Comparison of ENCODE assay signal across 28 cellular contexts in genomic region chrX:49999048-49999447, GRCh38.
DNase-seq lines count a peak whose midpoint lies in the region; ATAC-seq and TF ChIP-seq lines count a peak whose summit lies in the region.
"Had no signal": no experiment of that assay in that cellular context is flagged by ENCODE, and none has a peak within 500 bp of the region (broad histone marks: within the 10 kb centered on the region; RNA-seq: fewer than 3 reads in every experiment).

No MANE protein-coding gene starts in this region.

- intact Hi-C loops in posterior vena cava (cut with DNase I), result no loop called here

- in situ Hi-C loops in GM13976 (cut with MboI; ENCODE audit: low sequenced_read_pairs, unreplicated experiment), result no loop called here

- no peak overlapping the region for H2AFZ ChIP-seq in GM23338
- no peak overlapping the region for H2AFZ ChIP-seq in trophoblast cell (ENCODE audit: insufficient read depth, low read length, poor library complexity)
- H2AFZ ChIP-seq: neural progenitor cell, parathyroid adenoma, PC-9 had no signal

- no peaks in the 10 kb centered on the region for H4K20me1 ChIP-seq in GM23338 (replicated peaks; ENCODE audit: insufficient read depth)

- no peak overlapping the region for H3K9ac ChIP-seq in trophoblast cell (ENCODE audit: low read length)
- H3K9ac ChIP-seq: neural progenitor cell, parathyroid adenoma, SK-N-SH had no signal

- no peaks in the 10 kb centered on the region for H3K9me2 ChIP-seq in GM23338 (ENCODE audit: insufficient read depth)
- H3K9me2 ChIP-seq: SK-N-SH had no signal

- H3K4me1 Mint-ChIP-seq in activated T-cell treated with anti-CD3 and anti-CD28 coated beads, Interleukin-2, amount 50 U/mL, for 24 hours (ENCODE audit: low read depth), result no peaks in the 10 kb centered on the region
- H3K4me1 Mint-ChIP-seq in GM23338, result peaks cover 4% of the 10 kb centered on the region; the same call in 2 of the 3 replicates
- H3K4me1 Mint-ChIP-seq: CD4-positive, alpha-beta memory T cell; neural progenitor cell had no signal

- H3K27me3 ChIP-seq in GM23338 (ENCODE audit: insufficient read depth), result no peaks in the 10 kb centered on the region
- no peaks in the 10 kb centered on the region for H3K27me3 ChIP-seq in trophoblast cell (ENCODE audit: insufficient read depth, low read length)
- H3K27me3 ChIP-seq: neural progenitor cell, transverse colon had no signal

- TF ChIP-seq CTCF in GM23338 (conservative IDR thresholded peaks at IDR 0.05; ENCODE audit: low read depth in 2 of 2) (no peak), epithelial cell of esophagus (IDR thresholded peaks at IDR 0.05; ENCODE audit: insufficient read depth, low read depth, low read length, missing control alignments) (no peak), GM13976 (IDR thresholded peaks at IDR 0.05; ENCODE audit: borderline replicate concordance, control extremely low read depth, extremely low read depth, insufficient read depth, missing control alignments) (no peak)

- H3K4me2 ChIP-seq in GM23338 (no peak overlapping the region), trophoblast cell (ENCODE audit: low read length) (no peak overlapping the region)
- H3K4me2 ChIP-seq: neural progenitor cell, PC-9, SK-N-SH had no signal

- no peak overlapping the region for H2BK5ac ChIP-seq in trophoblast cell (ENCODE audit: low read depth, low read length, poor library complexity)

- no peaks in the 10 kb centered on the region for H3K36me3 ChIP-seq in GM23338 (ENCODE audit: insufficient read depth)
- H3K36me3 ChIP-seq in trophoblast cell (ENCODE audit: control insufficient read depth in 1 of 2, insufficient read depth in 2 of 2, low read length in 2 of 2), result peaks cover 0 to 3% of the 10 kb centered on the region in 2 experiments
- H3K36me3 ChIP-seq: adrenal gland, neural progenitor cell, transverse colon had no signal

- peak overlapping the region; percentile 6 for H3K18ac ChIP-seq in trophoblast cell (ENCODE audit: low read length)

- H3K27ac ChIP-seq in GM23338 (ENCODE audit: low read depth) (no peak overlapping the region), trophoblast cell (ENCODE audit: low read depth, low read length) (no peak overlapping the region)
- H3K27ac ChIP-seq: adrenal gland, neural progenitor cell, parathyroid adenoma, PC-9, transverse colon had no signal

- H3K4me3 Mint-ChIP-seq in activated T-cell treated with anti-CD3 and anti-CD28 coated beads, Interleukin-2, amount 50 U/mL, for 24 hours, result no peak overlapping the region
- no peak overlapping the region for H3K4me3 Mint-ChIP-seq in GM23338
- H3K4me3 Mint-ChIP-seq: activated CD8-positive, alpha-beta memory T cell treated with anti-CD3 and anti-CD28 coated beads, Interleukin-2, amount 10 ng/mL, durations not matched to agents 7 days and 5 days; activated naive CD4-positive, alpha-beta T cell treated with anti-CD3 and anti-CD28 coated beads, Interleukin-2, amount 10 ng/mL, durations not matched to agents 7 days and 5 days; B cell; CD4-positive, alpha-beta memory T cell; neural progenitor cell; T-helper 1 cell treated with Interleukin-12 subunit alpha and Interleukin-12 subunit beta and Interleukin-4 antibody, amounts not matched to agents 30 μg/mL and 1 μg/mL, for 36 hours had no signal

- DNase-seq in activated T-cell treated with anti-CD3 and anti-CD28 coated beads for 48 hours (ENCODE audit: low read depth) (peak; percentile 0), GM23338 (ENCODE audit: low spot score) (no peak), epithelial cell of esophagus (ENCODE audit: low read depth) (peak; percentile 73), trophoblast cell (no peak), GM13976 (ENCODE audit: low spot score) (no peak), posterior vena cava (ENCODE audit: low spot score) (no peak)
- DNase-seq in activated T-cell treated with anti-CD3 and anti-CD28 coated beads, Interleukin-2, amount 50 U/mL, for 24 hours, result no peak
- no peak for DNase-seq in activated CD4-positive, CD25-positive, alpha-beta regulatory T cell (lab: John Stamatoyannopoulos, UW)
- DNase-seq: activated CD4-positive, CD25-positive, alpha-beta regulatory T cell treated with anti-CD3 and anti-CD28 coated beads, Interleukin-2, amount 50 U/mL, for 72 hours; activated CD8-positive, alpha-beta memory T cell treated with anti-CD3 and anti-CD28 coated beads, Interleukin-2, amount 10 ng/mL, durations not matched to agents 7 days and 5 days; activated naive CD4-positive, alpha-beta T cell treated with anti-CD3 and anti-CD28 coated beads, Interleukin-2, amount 10 ng/mL, durations not matched to agents 7 days and 5 days; adrenal gland; CD4-positive, alpha-beta memory T cell; cerebellar nuclear complex; hippocampal formation; NCI-H1417 treated with DMSO at 0.1 percent for 48 hours; NCI-H2029 treated with DMSO at 0.1 percent for 48 hours; NCI-H526 treated with DMSO at 0.1 percent for 48 hours; NK-92 treated with Interleukin-12 subunit alpha and Interleukin-12 subunit beta, amount 100 ng/mL, for 24 hours; PC-9; right cardiac atrium; SK-N-SH; stimulated activated CD4-positive, alpha-beta T cell treated with anti-CD3 and anti-CD28 coated beads, Interleukin-2, amount 100 ng/mL, for 48 hours; transverse colon had no signal

- no peak overlapping the region for H3K4me3 ChIP-seq in GM23338
- no peak overlapping the region for H3K4me3 ChIP-seq in epithelial cell of esophagus (ENCODE audit: low read length)
- no peak overlapping the region for H3K4me3 ChIP-seq in trophoblast cell (ENCODE audit: low read depth, low read length)
- H3K4me3 ChIP-seq: adrenal gland, neural progenitor cell, PC-9, transverse colon had no signal

- no peaks in the 10 kb centered on the region for H3F3A ChIP-seq in GM23338 (replicated peaks; ENCODE audit: low read depth)

- H2BK12ac ChIP-seq in trophoblast cell (ENCODE audit: low read length), result no peak overlapping the region

- H3K23ac ChIP-seq in trophoblast cell (ENCODE audit: low read length), result no peak overlapping the region

- H3K27ac Mint-ChIP-seq in activated T-cell treated with anti-CD3 and anti-CD28 coated beads, Interleukin-2, amount 50 U/mL, for 24 hours, result no peak overlapping the region
- H3K27ac Mint-ChIP-seq in GM23338, result 0 out of 2 replicates have a peak overlapping the region, but pooled peaks have one; percentile 40
- H3K27ac Mint-ChIP-seq: activated CD8-positive, alpha-beta memory T cell treated with anti-CD3 and anti-CD28 coated beads, Interleukin-2, amount 10 ng/mL, durations not matched to agents 7 days and 5 days; activated naive CD4-positive, alpha-beta T cell treated with anti-CD3 and anti-CD28 coated beads, Interleukin-2, amount 10 ng/mL, durations not matched to agents 7 days and 5 days; B cell; CD4-positive, alpha-beta memory T cell; neural progenitor cell; T-helper 1 cell treated with Interleukin-12 subunit alpha and Interleukin-12 subunit beta and Interleukin-4 antibody, amounts not matched to agents 30 μg/mL and 1 μg/mL, for 36 hours had no signal

- no peaks in the 10 kb centered on the region for H3K79me2 ChIP-seq in GM23338 (replicated peaks; ENCODE audit: insufficient read depth)
- H3K79me2 ChIP-seq in trophoblast cell (ENCODE audit: control insufficient read depth, insufficient read depth, low read length, poor library complexity), result no peaks in the 10 kb centered on the region
- H3K79me2 ChIP-seq: parathyroid adenoma had no signal

- H3K9me3 Mint-ChIP-seq in activated T-cell treated with anti-CD3 and anti-CD28 coated beads, Interleukin-2, amount 50 U/mL, for 24 hours, result no peaks in the 10 kb centered on the region
- H3K9me3 Mint-ChIP-seq in GM23338, result no peaks in the 10 kb centered on the region
- H3K9me3 Mint-ChIP-seq: activated naive CD4-positive, alpha-beta T cell treated with anti-CD3 and anti-CD28 coated beads, Interleukin-2, amount 10 ng/mL, durations not matched to agents 7 days and 5 days; CD4-positive, alpha-beta memory T cell; T-helper 1 cell treated with Interleukin-12 subunit alpha and Interleukin-12 subunit beta and Interleukin-4 antibody, amounts not matched to agents 30 μg/mL and 1 μg/mL, for 36 hours had no signal

- H3K36me3 Mint-ChIP-seq in activated T-cell treated with anti-CD3 and anti-CD28 coated beads, Interleukin-2, amount 50 U/mL, for 24 hours (ENCODE audit: low read depth), result no peaks in the 10 kb centered on the region
- H3K36me3 Mint-ChIP-seq in GM23338 (ENCODE audit: low read depth), result no peaks in the 10 kb centered on the region
- H3K36me3 Mint-ChIP-seq: activated CD8-positive, alpha-beta memory T cell treated with anti-CD3 and anti-CD28 coated beads, Interleukin-2, amount 10 ng/mL, durations not matched to agents 7 days and 5 days; activated naive CD4-positive, alpha-beta T cell treated with anti-CD3 and anti-CD28 coated beads, Interleukin-2, amount 10 ng/mL, durations not matched to agents 7 days and 5 days; CD4-positive, alpha-beta memory T cell; neural progenitor cell had no signal

- H4K12ac ChIP-seq in trophoblast cell (ENCODE audit: low read depth, low read length), result no peak overlapping the region

- H3K4me1 ChIP-seq in GM23338 (ENCODE audit: insufficient read depth), result no peaks in the 10 kb centered on the region
- peaks cover 0 to 12% of the 10 kb centered on the region in 2 experiments for H3K4me1 ChIP-seq in trophoblast cell (ENCODE audit: control insufficient read depth in 1 of 2, insufficient read depth in 2 of 2, low read length in 2 of 2)
- H3K4me1 ChIP-seq: adrenal gland, neural progenitor cell, parathyroid adenoma, transverse colon had no signal

- no peak for ATAC-seq in GM23338
- ATAC-seq: activated CD8-positive, alpha-beta memory T cell treated with anti-CD3 and anti-CD28 coated beads, Interleukin-2, amount 10 ng/mL, durations not matched to agents 7 days and 5 days; right cardiac atrium had no signal

- H3K14ac ChIP-seq in trophoblast cell (ENCODE audit: low read length), result no peak overlapping the region

- H3K9me3 ChIP-seq in trophoblast cell (ENCODE audit: insufficient read depth, low read depth, low read length), result no peaks in the 10 kb centered on the region
- H3K9me3 ChIP-seq: adrenal gland, SK-N-SH, transverse colon had no signal

- H2AK5ac ChIP-seq in trophoblast cell (ENCODE audit: low read length), result no peak overlapping the region

- peaks cover 44% of the 10 kb centered on the region for H3K27me3 Mint-ChIP-seq in activated T-cell treated with anti-CD3 and anti-CD28 coated beads, Interleukin-2, amount 50 U/mL, for 24 hours
- peaks cover 4% of the 10 kb centered on the region for H3K27me3 Mint-ChIP-seq in GM23338 (ENCODE audit: insufficient read depth, low read depth, poor library complexity)
- H3K27me3 Mint-ChIP-seq: activated CD8-positive, alpha-beta memory T cell treated with anti-CD3 and anti-CD28 coated beads, Interleukin-2, amount 10 ng/mL, durations not matched to agents 7 days and 5 days; activated naive CD4-positive, alpha-beta T cell treated with anti-CD3 and anti-CD28 coated beads, Interleukin-2, amount 10 ng/mL, durations not matched to agents 7 days and 5 days; B cell; CD4-positive, alpha-beta memory T cell had no signal

- no peak overlapping the region for H4K91ac ChIP-seq in trophoblast cell (ENCODE audit: low read depth, low read length)

- H3K79me1 ChIP-seq in trophoblast cell (ENCODE audit: low read length), result no peaks in the 10 kb centered on the region

- no peak overlapping the region for H4K8ac ChIP-seq in trophoblast cell (ENCODE audit: low read depth, low read length)

- no CpG with 5 or more reads among the region's 3 CpGs for WGBS in trophoblast cell (ENCODE audit: extremely low coverage, insufficient coverage, insufficient read length)

- no peak overlapping the region for H3K4ac ChIP-seq in trophoblast cell (ENCODE audit: low read depth, low read length)

- H2BK120ac ChIP-seq in trophoblast cell (ENCODE audit: insufficient read depth, low read length, poor library complexity), result no peak overlapping the region

Comparison
In these comparisons a context has a peak if more than half of its experiments do, and no peak if none do; other contexts are left out.
1. DNase-seq: peak in activated T-cell treated with anti-CD3 and anti-CD28 coated beads for 48 hours (single experiment) and epithelial cell of esophagus (single experiment); none in activated T-cell treated with anti-CD3 and anti-CD28 coated beads, Interleukin-2, amount 50 U/mL, for 24 hours (single experiment), GM23338 (single experiment), trophoblast cell (0 of 2), activated CD4-positive, CD25-positive, alpha-beta regulatory T cell (0 of 4), GM13976 (single experiment) and posterior vena cava (single experiment).